8 cellular contexts compared by ENCODE assay signal in genomic region chr4:144646523-144647094, GRCh38.
DNase-seq lines count a peak whose midpoint lies in the region; ATAC-seq and TF ChIP-seq lines count a peak whose summit lies in the region.

No MANE protein-coding gene starts in this region.

- H3K27me3 Mint-ChIP-seq in stimulated activated naive CD8-positive, alpha-beta T cell treated with anti-CD3 and anti-CD28 coated beads, Interleukin-15, Interleukin-2, amounts not matched to agents 100 ng/mL and 50 ng/mL, for 24 hours: peaks cover 57% of the 10 kb centered on the region

- ATAC-seq in HG02981 (IDR thresholded peaks at IDR 0.05; ENCODE audit: unreplicated experiment) (peak; percentile 29), GM21717 (IDR thresholded peaks at IDR 0.05; ENCODE audit: unreplicated experiment) (no peak)

- DNase-seq in GM06990 (ENCODE audit: extremely low read depth, insufficient read length) (peak; percentile 26), astrocyte of the hippocampus (ENCODE audit: low read depth, low spot score) (peak; percentile 62), kidney tubule cell (ENCODE audit: low spot score) (peak; percentile 9), AML-193 (lab: John Stamatoyannopoulos, UW) (no peak), inferior parietal cortex (ENCODE audit: extremely low spot score) (no peak)

- no peak for TF ChIP-seq CTCF in GM06990 (IDR thresholded peaks at IDR 0.05; ENCODE audit: insufficient read depth, low read length, poor library complexity, severe bottlenecking)

- H3K36me3 ChIP-seq in GM06990 (ENCODE audit: control insufficient read depth, insufficient read depth, low read length): no peaks in the 10 kb centered on the region

- peak overlapping the region; percentile 87 for H3K4me3 Mint-ChIP-seq in stimulated activated naive CD8-positive, alpha-beta T cell treated with anti-CD3 and anti-CD28 coated beads, Interleukin-15, Interleukin-2, amounts not matched to agents 100 ng/mL and 50 ng/mL, for 24 hours

- peak overlapping the region; percentile 26 for H3K27ac Mint-ChIP-seq in stimulated activated naive CD8-positive, alpha-beta T cell treated with anti-CD3 and anti-CD28 coated beads, Interleukin-15, Interleukin-2, amounts not matched to agents 100 ng/mL and 50 ng/mL, for 24 hours

- peaks cover 2% of the 10 kb centered on the region; the same call in 1 of the 2 replicates for H3K27me3 ChIP-seq in GM06990 (replicated peaks; ENCODE audit: control insufficient read depth, insufficient read depth, low read length)

- H3K4me3 ChIP-seq in GM06990 (replicated peaks; ENCODE audit: low read depth, low read length): peak overlapping the region; percentile 25; the same call in 1 of the 2 replicates

- H3K9me3 Mint-ChIP-seq in stimulated activated naive CD8-positive, alpha-beta T cell treated with anti-CD3 and anti-CD28 coated beads, Interleukin-15, Interleukin-2, amounts not matched to agents 100 ng/mL and 50 ng/mL, for 24 hours: no peaks in the 10 kb centered on the region

- no peaks in the 10 kb centered on the region for H3K36me3 Mint-ChIP-seq in stimulated activated naive CD8-positive, alpha-beta T cell treated with anti-CD3 and anti-CD28 coated beads, Interleukin-15, Interleukin-2, amounts not matched to agents 100 ng/mL and 50 ng/mL, for 24 hours (ENCODE audit: low read depth)

- H3K4me1 Mint-ChIP-seq in stimulated activated naive CD8-positive, alpha-beta T cell treated with anti-CD3 and anti-CD28 coated beads, Interleukin-15, Interleukin-2, amounts not matched to agents 100 ng/mL and 50 ng/mL, for 24 hours (ENCODE audit: low read depth): peaks cover 22% of the 10 kb centered on the region

Comparison
In these comparisons a context has a peak if more than half of its experiments do, and no peak if none do; other contexts are left out.
1. DNase-seq: peak in GM06990 (single experiment), astrocyte of the hippocampus (single experiment) and kidney tubule cell (single experiment); none in AML-193 (0 of 2) and inferior parietal cortex (single experiment).